In the genomic region with DNA sequence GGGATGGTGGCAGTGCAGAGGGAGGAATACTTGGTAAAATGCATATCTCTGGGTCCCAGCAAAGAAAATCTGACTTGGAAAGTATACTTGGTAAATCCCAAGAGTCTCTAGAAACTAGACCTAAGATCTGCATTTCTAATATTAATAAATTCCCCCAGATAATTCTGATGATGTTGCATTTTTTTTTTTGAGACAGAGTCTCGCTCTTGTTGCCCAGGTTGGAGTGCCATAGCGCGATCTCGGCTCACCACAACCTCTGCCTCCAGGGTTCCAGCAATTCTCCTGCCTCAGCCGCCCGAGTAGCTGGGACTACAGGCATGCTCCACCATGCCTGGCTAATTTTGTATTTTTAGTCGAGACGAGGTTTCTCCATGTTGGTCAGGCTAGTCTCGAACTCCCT, we compare ENCODE assay signal across 20 cellular contexts.
DNase-seq lines count a peak whose midpoint lies in the region; ATAC-seq, FAIRE-seq and TF ChIP-seq lines count a peak whose summit lies in the region.
"Had no signal": no experiment of that assay in that cellular context is flagged by ENCODE, and none has a peak within 500 bp of the region (broad histone marks: within the 10 kb centered on the region; RNA-seq: fewer than 3 reads in every experiment).

No MANE protein-coding gene starts in this region.

- H2AFZ ChIP-seq in GM23338: no peak overlapping the region
- no peak overlapping the region for H2AFZ ChIP-seq in KMS-11 (ENCODE audit: low read depth)
- H2AFZ ChIP-seq in neuronal stem cell (ENCODE audit: low read length): no peak overlapping the region

- no peak overlapping the region for H2BK120ac ChIP-seq in neuronal stem cell (ENCODE audit: low read depth, low read length)
- H2BK120ac ChIP-seq in mesendoderm (ENCODE audit: low read depth, low read length): no peak overlapping the region

- no peak overlapping the region for H3K4me3 ChIP-seq in GM23338
- H3K4me3 ChIP-seq in KMS-11 (IDR thresholded peaks at IDR 0.05; ENCODE audit: insufficient read depth, low read depth, low read length): no peak overlapping the region
- H3K4me3 ChIP-seq in neuronal stem cell (ENCODE audit: low read length in 2 of 2): no peak overlapping the region
- no peak overlapping the region for H3K4me3 ChIP-seq in mesendoderm (ENCODE audit: low read length)

- POLR2A ChIA-PET in WTC11 (lab: Charles Lee): interaction anchor here (0.6 kb wide), 1 partner anchor 34 kb away, joined by 3 read pairs; no protein-coding TSS in a partner anchor

- H3K9me3 Mint-ChIP-seq in GM23338: no peaks in the 10 kb centered on the region
- H3K9me3 Mint-ChIP-seq in WTC11: no peaks in the 10 kb centered on the region
- H3K9me3 Mint-ChIP-seq: CD4-positive, alpha-beta memory T cell; IgD-negative memory B cell had no signal

- peak overlapping the region; percentile 57; the same call in 1 of the 2 replicates for H3K27ac Mint-ChIP-seq in GM23338
- 0 out of 2 replicates have a peak overlapping the region, but pooled peaks have one; percentile 7 for H3K27ac Mint-ChIP-seq in WTC11
- H3K27ac Mint-ChIP-seq: CD14-positive monocyte; CD4-positive, alpha-beta memory T cell; IgD-negative memory B cell had no signal

- WGBS in neuronal stem cell (ENCODE audit: extremely low coverage in 2 of 2, insufficient read length in 2 of 2, insufficient replicate concordance in 1 of 2), 2 donors: no CpG with 5 or more reads among the region's 9 CpGs
- no CpG with 5 or more reads among the region's 9 CpGs for WGBS in mesendoderm (ENCODE audit: extremely low coverage, insufficient coverage, low lambda C conversion rate)

- ATAC-seq in GM23338 (no peak), WTC11 (no peak), GM18505 (IDR thresholded peaks at IDR 0.05; ENCODE audit: unreplicated experiment) (no peak)

- H2BK12ac ChIP-seq in neuronal stem cell (ENCODE audit: low read length): no peak overlapping the region

- H2AK5ac ChIP-seq in neuronal stem cell (ENCODE audit: low read depth, low read length) (no peak overlapping the region), mesendoderm (ENCODE audit: low read length) (no peak overlapping the region)

- H4K91ac ChIP-seq in neuronal stem cell (ENCODE audit: low read depth, low read length, poor library complexity): no peak overlapping the region

- H3K9me3 ChIP-seq in neuronal stem cell (replicated peaks in 1 of 2; ENCODE audit: control insufficient read depth in 2 of 2, insufficient read depth in 1 of 2, low read depth in 1 of 2, low read length in 2 of 2): no peaks in the 10 kb centered on the region

- no peaks in the 10 kb centered on the region for H3F3A ChIP-seq in GM23338 (replicated peaks; ENCODE audit: low read depth)

- H3K27ac ChIP-seq in GM23338 (ENCODE audit: low read depth) (no peak overlapping the region), KMS-11 (peak overlapping the region; percentile 86), neuronal stem cell (replicated peaks; ENCODE audit: low read length) (no peak overlapping the region), mesendoderm (ENCODE audit: low read depth, low read length) (no peak overlapping the region)
- H3K27ac ChIP-seq: HL-60 had no signal

- H3K36me3 Mint-ChIP-seq in GM23338 (ENCODE audit: low read depth) (no peaks in the 10 kb centered on the region), WTC11 (no peaks in the 10 kb centered on the region)
- H3K36me3 Mint-ChIP-seq: CD14-positive monocyte had no signal

- no peak for TF ChIP-seq CTCF in GM23338 (conservative IDR thresholded peaks at IDR 0.05; ENCODE audit: low read depth in 2 of 2)
- TF ChIP-seq CTCF in KMS-11 (conservative IDR thresholded peaks at IDR 0.05; ENCODE audit: low read depth, low read length): no peak
- no peak for TF ChIP-seq CTCF in WTC11 (IDR thresholded peaks at IDR 0.05)

- H4K5ac ChIP-seq in mesendoderm (ENCODE audit: low read length): no peak overlapping the region

- H2BK15ac ChIP-seq in neuronal stem cell (ENCODE audit: low read length) (no peak overlapping the region), mesendoderm (replicated peaks; ENCODE audit: low read depth) (no peak overlapping the region)

- no peaks in the 10 kb centered on the region for H3K79me2 ChIP-seq in GM23338 (replicated peaks; ENCODE audit: insufficient read depth)
- H3K79me2 ChIP-seq in KMS-11 (ENCODE audit: insufficient read depth, low read depth): peaks cover 97% of the 10 kb centered on the region
- no peaks in the 10 kb centered on the region for H3K79me2 ChIP-seq in mesendoderm (ENCODE audit: control insufficient read depth, insufficient read depth, low read length)

- H3K4me1 ChIP-seq in GM23338 (ENCODE audit: insufficient read depth): no peaks in the 10 kb centered on the region
- H3K4me1 ChIP-seq in KMS-11 (ENCODE audit: low read depth, poor library complexity, severe bottlenecking): peaks cover 97% of the 10 kb centered on the region
- H3K4me1 ChIP-seq in neuronal stem cell (ENCODE audit: control insufficient read depth in 2 of 2, insufficient read depth in 1 of 2, low read depth in 1 of 2, low read length in 2 of 2): no peaks in the 10 kb centered on the region
- H3K4me1 ChIP-seq in mesendoderm (ENCODE audit: control insufficient read depth, low read depth, low read length): no peaks in the 10 kb centered on the region

- H3K4me3 Mint-ChIP-seq in GM23338 (no peak overlapping the region), WTC11 (no peak overlapping the region)
- H3K4me3 Mint-ChIP-seq: CD14-positive monocyte; CD4-positive, alpha-beta memory T cell; IgD-negative memory B cell had no signal

- DNase-seq in GM23338 (ENCODE audit: low spot score) (no peak), WTC11 (ENCODE audit: low spot score) (no peak), neuronal stem cell (ENCODE audit: low spot score) (no peak), mesendoderm (no peak), SKM-1 treated with dmso at 0.1 percent for 144 hours (lab: John Stamatoyannopoulos, UW; ENCODE audit: unreplicated experiment) (no peak), GM19239 (ENCODE audit: insufficient read length, low spot score) (no peak)
- DNase-seq: AML-193; Calu3; CD4-positive, alpha-beta memory T cell; DMS79 treated with DMSO at 0.1 percent for 48 hours; GF-D8; HCEC 1CT; KG1 had no signal

- no peak for FAIRE-seq in GM19239 (lab: Jason Lieb, UNC)
- FAIRE-seq: A204.1, H54 had no signal

- H3K4ac ChIP-seq in neuronal stem cell (ENCODE audit: low read length): no peak overlapping the region
- H3K4ac ChIP-seq in mesendoderm (ENCODE audit: low read depth, low read length): no peak overlapping the region

- H3K9me2 ChIP-seq in GM23338 (ENCODE audit: insufficient read depth): no peaks in the 10 kb centered on the region

- H2BK5ac ChIP-seq in neuronal stem cell (ENCODE audit: low read length) (no peak overlapping the region), mesendoderm (ENCODE audit: low read length) (no peak overlapping the region)

- H3K4me1 Mint-ChIP-seq in GM23338: peaks cover 3% of the 10 kb centered on the region; the same call in 2 of the 3 replicates
- no peaks in the 10 kb centered on the region for H3K4me1 Mint-ChIP-seq in WTC11
- H3K4me1 Mint-ChIP-seq: CD14-positive monocyte had no signal

- H4K20me1 ChIP-seq in GM23338 (replicated peaks; ENCODE audit: insufficient read depth) (no peaks in the 10 kb centered on the region), KMS-11 (ENCODE audit: insufficient read depth) (no peaks in the 10 kb centered on the region; the same call in 1 of the 2 replicates)

- H3K27me3 ChIP-seq in GM23338 (ENCODE audit: insufficient read depth): no peaks in the 10 kb centered on the region
- H3K27me3 ChIP-seq in KMS-11 (ENCODE audit: insufficient read depth, low read depth): no peaks in the 10 kb centered on the region
- H3K27me3 ChIP-seq in neuronal stem cell (ENCODE audit: control insufficient read depth in 3 of 3, insufficient read depth in 3 of 3, low read depth in 1 of 3, low read length in 3 of 3): no peaks in the 10 kb centered on the region
- H3K27me3 ChIP-seq in mesendoderm (ENCODE audit: insufficient read depth, low read length, poor library complexity): no peaks in the 10 kb centered on the region

- H3K79me1 ChIP-seq in neuronal stem cell (ENCODE audit: low read depth, low read length): no peaks in the 10 kb centered on the region
- H3K79me1 ChIP-seq in mesendoderm (ENCODE audit: low read length): no peaks in the 10 kb centered on the region

- no peak overlapping the region for H3K18ac ChIP-seq in neuronal stem cell (ENCODE audit: low read length)
- no peak overlapping the region for H3K18ac ChIP-seq in mesendoderm (ENCODE audit: low read length)

- no peak overlapping the region for H3K14ac ChIP-seq in neuronal stem cell (ENCODE audit: low read length)

- H3K23ac ChIP-seq in neuronal stem cell (ENCODE audit: low read depth, low read length, poor library complexity) (no peak overlapping the region), mesendoderm (ENCODE audit: low read length) (no peak overlapping the region)

- H3K27me3 Mint-ChIP-seq in GM23338 (ENCODE audit: insufficient read depth, low read depth, poor library complexity) (no peaks in the 10 kb centered on the region), WTC11 (ENCODE audit: low read depth) (no peaks in the 10 kb centered on the region)
- H3K27me3 Mint-ChIP-seq: CD4-positive, alpha-beta memory T cell; IgD-negative memory B cell had no signal

- H3K36me3 ChIP-seq in GM23338 (ENCODE audit: insufficient read depth) (no peaks in the 10 kb centered on the region), KMS-11 (ENCODE audit: insufficient read depth) (no peaks in the 10 kb centered on the region), neuronal stem cell (replicated peaks in 1 of 2; ENCODE audit: control insufficient read depth in 2 of 2, insufficient read depth in 2 of 2, low read length in 2 of 2) (no peaks in the 10 kb centered on the region), mesendoderm (ENCODE audit: control insufficient read depth, insufficient read depth, low read length) (no peaks in the 10 kb centered on the region)

- no peak overlapping the region for H3K56ac ChIP-seq in mesendoderm (ENCODE audit: low read length)

- H4K8ac ChIP-seq in neuronal stem cell (ENCODE audit: low read depth, low read length) (peak overlapping the region; percentile 23), mesendoderm (ENCODE audit: low read depth, low read length) (no peak overlapping the region)

- CTCF ChIA-PET in WTC11 (lab: Charles Lee): no interaction called here

- no peak for TF ChIP-seq POLR2A in GM18505 (IDR thresholded peaks at IDR 0.05; ENCODE audit: borderline replicate concordance, extremely low read depth, insufficient read depth, insufficient read length)

- no peak overlapping the region; the same call in 1 of the 2 replicates for H3K9ac ChIP-seq in KMS-11
- no peak overlapping the region for H3K9ac ChIP-seq in neuronal stem cell (ENCODE audit: low read depth, low read length, poor library complexity)
- H3K9ac ChIP-seq in mesendoderm (ENCODE audit: low read length): no peak overlapping the region

- no peak overlapping the region for H3K4me2 ChIP-seq in GM23338
- H3K4me2 ChIP-seq in KMS-11: peak overlapping the region; percentile 57
- H3K4me2 ChIP-seq in neuronal stem cell (ENCODE audit: insufficient read depth, low read length, poor library complexity, severe bottlenecking): no peak overlapping the region
- H3K4me2 ChIP-seq in mesendoderm (ENCODE audit: low read length): no peak overlapping the region

TF ChIP-seq in GM23338, 12 proteins besides CTCF, POLR2A, EP300 and RAD21 (continues in another document):
- TF ChIP-seq STAT1 (IDR thresholded peaks at IDR 0.05; ENCODE audit: unreplicated experiment): no peak
